ENCODE assay signal across 34 cellular contexts in the genomic region with DNA sequence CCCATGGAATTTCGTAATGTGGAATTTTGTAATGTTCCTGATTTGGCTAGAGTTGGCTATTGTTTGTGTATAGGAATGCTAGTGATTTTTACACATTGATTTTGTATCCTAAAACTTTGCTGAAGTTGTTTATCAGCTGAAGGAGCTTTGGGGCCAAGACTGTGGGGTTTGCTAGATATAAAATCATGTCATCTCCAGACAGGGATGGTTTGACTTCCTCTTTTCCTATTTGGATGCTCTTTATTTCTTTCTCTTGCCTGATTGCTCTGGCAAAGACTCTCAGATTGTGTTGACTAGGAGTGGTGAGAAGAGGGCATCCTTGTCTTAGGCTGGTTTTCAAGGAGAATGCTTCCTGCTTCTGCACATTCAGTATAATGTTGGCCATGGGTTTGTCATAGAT.
"Had no signal": no experiment of that assay in that cellular context is flagged by ENCODE, and none has a peak within 500 bp of the region (broad histone marks: within the 10 kb centered on the region; RNA-seq: fewer than 3 reads in every experiment).

No MANE protein-coding gene starts in this region.

- H3K9me3 ChIP-seq: ascending aorta had no signal

- H3K36me3 ChIP-seq: ascending aorta had no signal

- H3K27ac ChIP-seq: ascending aorta, VCaP had no signal

- H3K4me1 Mint-ChIP-seq: activated B cell treated with CpG ODN at 0.5 μM for 24 hours; activated CD4-positive, alpha-beta T cell treated with anti-CD3 and anti-CD28 coated beads, Interleukin-2, amount 10 ng/mL, durations not matched to agents 24 days and 14 days; activated naive CD4-positive, alpha-beta T cell treated with anti-CD3 and anti-CD28 coated beads, Interleukin-2, amount 10 ng/mL, durations not matched to agents 7 days and 5 days; activated naive CD8-positive, alpha-beta T cell treated with anti-CD3 and anti-CD28 coated beads, Interleukin-2, amount 10 ng/mL, durations not matched to agents 7 days and 5 days; activated naive CD8-positive, alpha-beta T cell treated with anti-CD3 and anti-CD28 coated beads, Interleukin-2, amount 50 U/mL, for 24 hours; brain had no signal

- H3K27ac Mint-ChIP-seq: activated B cell treated with CpG ODN at 0.5 μM for 24 hours; activated CD4-positive, alpha-beta memory T cell treated with anti-CD3 and anti-CD28 coated beads for 36 hours; activated CD4-positive, alpha-beta T cell treated with anti-CD3 and anti-CD28 coated beads, Interleukin-2, amount 10 ng/mL, durations not matched to agents 24 days and 14 days; activated CD8-positive, alpha-beta T cell treated with anti-CD3 and anti-CD28 coated beads for 36 hours; activated naive CD4-positive, alpha-beta T cell treated with anti-CD3 and anti-CD28 coated beads, Interleukin-2, amount 10 ng/mL, durations not matched to agents 7 days and 5 days; activated naive CD4-positive, alpha-beta T cell treated with anti-CD3 and anti-CD28 coated beads, Interleukin-2, amount 50 U/mL, for 24 hours; activated naive CD8-positive, alpha-beta T cell; activated naive CD8-positive, alpha-beta T cell treated with anti-CD3 and anti-CD28 coated beads, Interleukin-2, amount 10 ng/mL, durations not matched to agents 7 days and 5 days; activated naive CD8-positive, alpha-beta T cell treated with anti-CD3 and anti-CD28 coated beads, Interleukin-2, amount 50 U/mL, for 24 hours; activated T-cell treated with anti-CD3 and anti-CD28 coated beads, Interleukin-2, amount 50 U/mL, for 72 hours; activated T-helper 1 cell treated with anti-CD3 and anti-CD28 coated beads, Interleukin-12 subunit alpha, Interleukin-12 subunit beta, Interleukin-2, Interleukin-4 antibody, amounts not matched to agents 30 ng/mL and 10 ng/mL and 1 ng/mL, durations not matched to agents 14 hours and 24 hours and 36 hours; activated T-helper 17 cell treated with anti-CD3 and anti-CD28 coated beads, Interleukin-2, amount 50 U/mL, for 72 hours; T-helper 1 cell treated with Interleukin-12 subunit alpha and Interleukin-12 subunit beta and Interleukin-4 antibody, amounts not matched to agents 30 μg/mL and 1 μg/mL, for 36 hours; T-helper 2 cell treated with Interferon-gamma antibody and Interleukin-4, amounts not matched to agents 5 μg/mL and 100 μg/mL, for 36 hours had no signal

- H3K4me3 ChIP-seq: ascending aorta had no signal

- H3K27me3 ChIP-seq: ascending aorta had no signal

- FAIRE-seq: TTC549 had no signal

- ATAC-seq: activated CD8-positive, alpha-beta T cell treated with anti-CD3 and anti-CD28 coated beads for 36 hours; activated naive CD8-positive, alpha-beta T cell treated with anti-CD3 and anti-CD28 coated beads, Interleukin-2, amount 50 U/mL, for 24 hours; activated T-cell treated with anti-CD3 and anti-CD28 coated beads, Interleukin-2, amount 50 U/mL, for 4 hours; activated T-cell treated with anti-CD3 and anti-CD28 coated beads, Interleukin-2, amount 50 U/mL, for 72 hours; activated T-helper 17 cell treated with anti-CD3 and anti-CD28 coated beads, Interleukin-2, amount 50 U/mL, for 72 hours had no signal

- DNase-seq: activated B cell treated with CpG ODN at 0.5 μM for 24 hours; activated CD4-positive, alpha-beta memory T cell treated with anti-CD3 and anti-CD28 coated beads for 36 hours; activated CD4-positive, alpha-beta T cell treated with anti-CD3 and anti-CD28 coated beads for 4 hours; activated CD4-positive, alpha-beta T cell treated with anti-CD3 and anti-CD28 coated beads, Interleukin-2, amount 10 ng/mL, durations not matched to agents 24 days and 14 days; activated CD4-positive, alpha-beta T cell treated with anti-CD3 and anti-CD28 coated beads, Interleukin-2, amount 50 U/mL, for 1 hour; activated CD4-positive, alpha-beta T cell treated with anti-CD3 and anti-CD28 coated beads, Interleukin-2, amount 50 U/mL, for 4 hours; activated CD4-positive, CD25-positive, alpha-beta regulatory T cell treated with anti-CD3 and anti-CD28 coated beads, Interleukin-2, amount 50 U/mL, for 72 hours; activated CD8-positive, alpha-beta memory T cell treated with anti-CD3 and anti-CD28 coated beads, Interleukin-2, amount 50 U/mL, for 4 hours; activated CD8-positive, alpha-beta T cell treated with anti-CD3 and anti-CD28 coated beads for 36 hours; activated gamma-delta T cell; activated naive CD4-positive, alpha-beta T cell treated with anti-CD3 and anti-CD28 coated beads, Interleukin-2, amount 10 ng/mL, durations not matched to agents 7 days and 5 days; activated naive CD4-positive, alpha-beta T cell treated with Interleukin-2 at 50 U/mL for 16 hours; activated naive CD8-positive, alpha-beta T cell treated with anti-CD3 and anti-CD28 coated beads, Interleukin-2, amount 10 ng/mL, durations not matched to agents 7 days and 5 days; activated naive CD8-positive, alpha-beta T cell treated with anti-CD3 and anti-CD28 coated beads, Interleukin-2, amount 50 U/mL, for 24 hours; activated T-cell treated with anti-CD3 and anti-CD28 coated beads for 4 hours; activated T-cell treated with anti-CD3 and anti-CD28 coated beads, Interleukin-2, amount 50 U/mL, for 1 hour; activated T-cell treated with anti-CD3 and anti-CD28 coated beads, Interleukin-2, amount 50 U/mL, for 4 hours; activated T-cell treated with anti-CD3 and anti-CD28 coated beads, Interleukin-2, amount 50 U/mL, for 72 hours; amygdala; anterior cingulate cortex; central memory CD4-positive, alpha-beta T cell; cerebellar nuclear complex; T-helper 2 cell; T-helper 9 cell had no signal

- H3K4me3 Mint-ChIP-seq: activated B cell treated with CpG ODN at 0.5 μM for 24 hours; activated CD4-positive, alpha-beta memory T cell treated with anti-CD3 and anti-CD28 coated beads for 36 hours; activated CD4-positive, alpha-beta T cell treated with anti-CD3 and anti-CD28 coated beads, Interleukin-2, amount 10 ng/mL, durations not matched to agents 24 days and 14 days; activated CD8-positive, alpha-beta T cell treated with anti-CD3 and anti-CD28 coated beads for 36 hours; activated naive CD4-positive, alpha-beta T cell treated with anti-CD3 and anti-CD28 coated beads, Interleukin-2, amount 10 ng/mL, durations not matched to agents 7 days and 5 days; activated naive CD4-positive, alpha-beta T cell treated with anti-CD3 and anti-CD28 coated beads, Interleukin-2, amount 50 U/mL, for 24 hours; activated naive CD8-positive, alpha-beta T cell; activated naive CD8-positive, alpha-beta T cell treated with anti-CD3 and anti-CD28 coated beads, Interleukin-2, amount 10 ng/mL, durations not matched to agents 7 days and 5 days; activated naive CD8-positive, alpha-beta T cell treated with anti-CD3 and anti-CD28 coated beads, Interleukin-2, amount 50 U/mL, for 24 hours; activated T-cell treated with anti-CD3 and anti-CD28 coated beads, Interleukin-2, amount 50 U/mL, for 4 hours; activated T-cell treated with anti-CD3 and anti-CD28 coated beads, Interleukin-2, amount 50 U/mL, for 72 hours; activated T-helper 1 cell treated with anti-CD3 and anti-CD28 coated beads, Interleukin-12 subunit alpha, Interleukin-12 subunit beta, Interleukin-2, Interleukin-4 antibody, amounts not matched to agents 30 ng/mL and 10 ng/mL and 1 ng/mL, durations not matched to agents 14 hours and 24 hours and 36 hours; activated T-helper 17 cell treated with anti-CD3 and anti-CD28 coated beads, Interleukin-2, amount 50 U/mL, for 72 hours; brain; T-helper 1 cell treated with Interleukin-12 subunit alpha and Interleukin-12 subunit beta and Interleukin-4 antibody, amounts not matched to agents 30 μg/mL and 1 μg/mL, for 36 hours; T-helper 2 cell treated with Interferon-gamma antibody and Interleukin-4, amounts not matched to agents 5 μg/mL and 100 μg/mL, for 36 hours had no signal

- H3K27me3 Mint-ChIP-seq: activated B cell treated with CpG ODN at 0.5 μM for 24 hours; activated CD4-positive, alpha-beta memory T cell treated with anti-CD3 and anti-CD28 coated beads for 36 hours; activated CD4-positive, alpha-beta T cell treated with anti-CD3 and anti-CD28 coated beads, Interleukin-2, amount 10 ng/mL, durations not matched to agents 24 days and 14 days; activated CD8-positive, alpha-beta T cell treated with anti-CD3 and anti-CD28 coated beads for 36 hours; activated naive CD4-positive, alpha-beta T cell treated with anti-CD3 and anti-CD28 coated beads, Interleukin-2, amount 10 ng/mL, durations not matched to agents 7 days and 5 days; activated naive CD4-positive, alpha-beta T cell treated with anti-CD3 and anti-CD28 coated beads, Interleukin-2, amount 50 U/mL, for 24 hours; activated naive CD8-positive, alpha-beta T cell; activated naive CD8-positive, alpha-beta T cell treated with anti-CD3 and anti-CD28 coated beads, Interleukin-2, amount 10 ng/mL, durations not matched to agents 7 days and 5 days; activated naive CD8-positive, alpha-beta T cell treated with anti-CD3 and anti-CD28 coated beads, Interleukin-2, amount 50 U/mL, for 24 hours; activated T-helper 17 cell treated with anti-CD3 and anti-CD28 coated beads, Interleukin-2, amount 50 U/mL, for 72 hours had no signal

- H3K4me1 ChIP-seq: ascending aorta had no signal
